Comparison of ENCODE assay signal across 24 cellular contexts in the genomic region with DNA sequence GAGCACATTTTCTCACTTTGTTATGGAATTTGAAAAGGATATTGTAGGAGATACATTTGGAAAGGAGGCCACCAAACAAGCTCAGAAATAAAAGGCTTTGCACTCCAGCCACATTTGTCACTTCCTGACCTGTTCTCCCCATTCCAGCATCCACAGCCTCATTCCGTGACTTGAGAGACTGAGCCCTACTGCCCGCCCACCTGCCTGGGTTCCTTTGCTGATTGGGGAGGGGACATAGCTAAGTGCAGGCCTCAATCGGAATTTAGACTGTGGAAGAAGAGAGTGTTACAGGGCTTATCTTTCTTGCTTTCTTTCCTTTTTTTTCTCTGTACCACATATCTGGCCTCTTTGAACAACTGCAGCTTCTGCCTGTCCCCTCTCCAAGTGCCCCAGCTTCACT.
"Had no signal": no experiment of that assay in that cellular context is flagged by ENCODE, and none has a peak within 500 bp of the region (broad histone marks: within the 10 kb centered on the region; RNA-seq: fewer than 3 reads in every experiment).

No MANE protein-coding gene starts in this region.

- H3K9me3 Mint-ChIP-seq: stimulated activated effector memory CD8-positive, alpha-beta T cell treated with anti-CD3 and anti-CD28 coated beads, Interleukin-12 subunit alpha, Interleukin-12 subunit beta, amount 100 ng/mL, for 72 hours; stimulated activated naive CD8-positive, alpha-beta T cell treated with anti-CD3 and anti-CD28 coated beads, Interleukin-15, amount 100 ng/mL, for 72 hours had no signal

- DNase-seq: activated CD4-positive, alpha-beta T cell treated with anti-CD3 and anti-CD28 coated beads, Interleukin-2, amount 50 U/mL, for 1 hour; activated CD4-positive, CD25-positive, alpha-beta regulatory T cell treated with anti-CD3 and anti-CD28 coated beads, Interleukin-2, amount 50 U/mL, for 72 hours; activated CD8-positive, alpha-beta T cell treated with anti-CD3 and anti-CD28 coated beads, Interleukin-2, amount 10 ng/mL, durations not matched to agents 7 days and 5 days; aorta; central memory CD4-positive, alpha-beta T cell; effector memory CD4-positive, alpha-beta T cell; gastrocnemius medialis; left lung; midbrain; pancreas; right lobe of liver; stimulated activated CD4-positive, alpha-beta T cell treated with anti-CD3 and anti-CD28 coated beads, Interleukin-2, amount 100 ng/mL, for 24 hours; stimulated activated naive CD8-positive, alpha-beta T cell treated with anti-CD3 and anti-CD28 coated beads, Interleukin-15, amount 100 ng/mL, for 72 hours; T-helper 2 cell; tibial artery had no signal

- H3K9me3 ChIP-seq: esophagus muscularis mucosa, gastrocnemius medialis, neutrophil, pancreas, right lobe of liver had no signal

- ATAC-seq: activated CD8-positive, alpha-beta T cell treated with anti-CD3 and anti-CD28 coated beads, Interleukin-2, amount 10 ng/mL, durations not matched to agents 7 days and 5 days; activated naive CD4-positive, alpha-beta T cell treated with anti-CD3 and anti-CD28 coated beads, Interleukin-2, amount 50 U/mL, for 72 hours; gastrocnemius medialis; left lung; natural killer cell treated with Interleukin-12 subunit alpha and Interleukin-12 subunit beta and Interleukin-15 and Interleukin-18, amount 100 ng/mL, for 72 hours; pancreas; right lobe of liver; stimulated activated effector memory CD8-positive, alpha-beta T cell treated with anti-CD3 and anti-CD28 coated beads, Interleukin-12 subunit alpha, Interleukin-12 subunit beta, amount 100 ng/mL, for 72 hours; stimulated activated naive CD8-positive, alpha-beta T cell treated with anti-CD3 and anti-CD28 coated beads, Interleukin-15, amount 100 ng/mL, for 72 hours had no signal

- H3K36me3 Mint-ChIP-seq: natural killer cell treated with Interleukin-12 subunit alpha and Interleukin-12 subunit beta and Interleukin-15 and Interleukin-18, amount 100 ng/mL, for 72 hours; stimulated activated effector memory CD8-positive, alpha-beta T cell treated with anti-CD3 and anti-CD28 coated beads, Interleukin-12 subunit alpha, Interleukin-12 subunit beta, amount 100 ng/mL, for 72 hours had no signal

- H3K27ac Mint-ChIP-seq: activated CD8-positive, alpha-beta T cell treated with anti-CD3 and anti-CD28 coated beads, Interleukin-2, amount 10 ng/mL, durations not matched to agents 7 days and 5 days; activated naive CD4-positive, alpha-beta T cell treated with anti-CD3 and anti-CD28 coated beads, Interleukin-2, amount 50 U/mL, for 72 hours; natural killer cell treated with Interleukin-12 subunit alpha and Interleukin-12 subunit beta and Interleukin-15 and Interleukin-18, amount 100 ng/mL, for 72 hours; stimulated activated effector memory CD8-positive, alpha-beta T cell treated with anti-CD3 and anti-CD28 coated beads, Interleukin-12 subunit alpha, Interleukin-12 subunit beta, amount 100 ng/mL, for 72 hours; stimulated activated naive CD8-positive, alpha-beta T cell treated with anti-CD3 and anti-CD28 coated beads, Interleukin-15, amount 100 ng/mL, for 72 hours had no signal

- H3K4me3 Mint-ChIP-seq: activated CD8-positive, alpha-beta T cell treated with anti-CD3 and anti-CD28 coated beads, Interleukin-2, amount 10 ng/mL, durations not matched to agents 7 days and 5 days; natural killer cell treated with Interleukin-12 subunit alpha and Interleukin-12 subunit beta and Interleukin-15 and Interleukin-18, amount 100 ng/mL, for 72 hours; stimulated activated effector memory CD8-positive, alpha-beta T cell treated with anti-CD3 and anti-CD28 coated beads, Interleukin-12 subunit alpha, Interleukin-12 subunit beta, amount 100 ng/mL, for 72 hours; stimulated activated naive CD8-positive, alpha-beta T cell treated with anti-CD3 and anti-CD28 coated beads, Interleukin-15, amount 100 ng/mL, for 72 hours had no signal

- H3K4me3 ChIP-seq: esophagus muscularis mucosa, gastrocnemius medialis, left lung, pancreas, right lobe of liver, skin epidermis, tibial artery had no signal

- FAIRE-seq: colon, endothelial cell of umbilical vein, pancreas had no signal

- H3K27ac ChIP-seq: esophagus muscularis mucosa, gastrocnemius medialis, left lung, neutrophil, pancreas, right lobe of liver, skin epidermis, tibial artery, VCaP had no signal

- H3K4me1 Mint-ChIP-seq: stimulated activated effector memory CD8-positive, alpha-beta T cell treated with anti-CD3 and anti-CD28 coated beads, Interleukin-12 subunit alpha, Interleukin-12 subunit beta, amount 100 ng/mL, for 72 hours; stimulated activated naive CD8-positive, alpha-beta T cell treated with anti-CD3 and anti-CD28 coated beads, Interleukin-15, amount 100 ng/mL, for 72 hours had no signal

- H3K4me1 ChIP-seq: esophagus muscularis mucosa, gastrocnemius medialis, left lung, pancreas, right lobe of liver, tibial artery had no signal

- H3K27me3 ChIP-seq: esophagus muscularis mucosa, gastrocnemius medialis, left lung, neutrophil, tibial artery had no signal

- H3K36me3 ChIP-seq: esophagus muscularis mucosa, gastrocnemius medialis, left lung, neutrophil, pancreas, right lobe of liver, tibial artery had no signal
